In the genomic region with DNA sequence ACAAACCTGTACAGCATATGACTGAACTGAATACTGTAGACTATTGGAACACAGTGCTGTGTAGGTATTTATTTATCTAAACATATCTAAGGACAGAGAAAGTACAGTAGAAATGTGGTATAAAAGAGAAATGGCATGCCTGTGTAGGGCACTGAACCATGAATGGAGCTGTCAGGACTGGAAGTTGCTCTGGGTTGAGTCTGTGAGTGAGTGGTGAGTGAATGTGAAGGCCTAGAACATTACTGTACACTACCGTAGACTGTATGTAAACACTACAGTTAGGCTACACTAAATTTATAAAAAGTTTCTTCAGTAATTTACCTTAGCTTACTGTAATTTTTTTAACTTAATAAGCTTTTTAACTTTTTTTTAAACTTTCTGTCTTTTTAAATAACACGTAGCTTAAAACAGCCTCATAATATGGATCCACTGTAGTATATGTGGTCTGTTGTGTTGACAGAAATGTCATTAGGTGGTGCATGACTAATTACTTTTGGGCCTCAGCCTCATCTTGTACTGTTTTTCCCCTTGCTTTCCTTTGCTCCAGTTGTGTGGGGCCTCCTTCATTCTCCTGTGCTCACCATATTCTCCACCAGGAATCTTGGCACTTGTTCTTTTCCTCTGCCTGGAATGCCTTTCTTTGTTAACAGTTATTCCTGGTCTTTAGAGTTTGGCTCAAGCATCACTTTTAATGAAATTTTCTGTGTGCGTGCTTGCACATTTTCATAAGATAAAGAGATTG, we compare ENCODE assay signal across 22 cellular contexts. TPM values are rescaled to one million over a fixed set of nuclear protein-coding genes. Genes with fewer than 3 reads are reported as not detected.
A peak's percentile ranks its signal among the peaks of the same experiment; 100 is the strongest.
DNase-seq lines count a peak whose midpoint lies in the region; ATAC-seq, FAIRE-seq and TF ChIP-seq lines count a peak whose summit lies in the region.
"Had no signal": no experiment of that assay in that cellular context is flagged by ENCODE, and none has a peak within 500 bp of the region (broad histone marks: within the 10 kb centered on the region; RNA-seq: fewer than 3 reads in every experiment).

No MANE protein-coding gene starts in this region.

- intact Hi-C loops in right lobe of liver (cut with DNase I) = no loop called here

- ATAC-seq in right lobe of liver = no peak
- no peak for ATAC-seq in GM21786 (IDR thresholded peaks at IDR 0.05; ENCODE audit: unreplicated experiment)
- ATAC-seq: left colon, pancreas had no signal

- H3K36me3 ChIP-seq in small intestine (ENCODE audit: control insufficient read depth in 2 of 2, insufficient read depth in 2 of 2, low read length in 2 of 2) = no peaks in the 10 kb centered on the region
- H3K36me3 ChIP-seq in right lobe of liver = no peaks in the 10 kb centered on the region
- H3K36me3 ChIP-seq: esophagus muscularis mucosa, pancreas had no signal

- no peak overlapping the region for H3K56ac ChIP-seq in H9 (ENCODE audit: insufficient read length, low read depth, low read length)

- peaks cover 10% of the 10 kb centered on the region for H3K4me1 ChIP-seq in H9 (ENCODE audit: insufficient read depth, low read length)
- peaks cover 0 to 7% of the 10 kb centered on the region in 2 donors for H3K4me1 ChIP-seq in small intestine (ENCODE audit: control insufficient read depth in 2 of 2, insufficient read depth in 1 of 2, low read depth in 1 of 2, low read length in 1 of 2)
- H3K4me1 ChIP-seq in right lobe of liver = no peaks in the 10 kb centered on the region
- H3K4me1 ChIP-seq: Caco-2, pancreas had no signal

- H3K36me3 Mint-ChIP-seq in H9 (ENCODE audit: insufficient read depth in 1 of 3, low read depth in 3 of 3) = peaks cover 11 to 31% (median 23%) of the 10 kb centered on the region in 3 experiments; a peak in 6 of 7 replicates

- H3K9me3 ChIP-seq in H9 (ENCODE audit: control insufficient read depth, low read depth, low read length) (no peaks in the 10 kb centered on the region), small intestine (ENCODE audit: control insufficient read depth, low read depth) (no peaks in the 10 kb centered on the region), right lobe of liver (no peaks in the 10 kb centered on the region)
- H3K9me3 ChIP-seq: adrenal gland, Caco-2, esophagus muscularis mucosa, pancreas had no signal

- no peak overlapping the region for H2BK120ac ChIP-seq in H9 (ENCODE audit: low read depth, low read length, poor library complexity, severe bottlenecking)

- peak overlapping the region; percentile 16 to 67 (median 65); a peak in 4 of 7 replicates for H3K27ac Mint-ChIP-seq in H9
- H3K27ac Mint-ChIP-seq: activated CD4-positive, alpha-beta memory T cell treated with anti-CD3 and anti-CD28 coated beads for 36 hours had no signal

- H2AFZ ChIP-seq in H9 (ENCODE audit: low read length) = no peak overlapping the region

- H3K79me1 ChIP-seq in H9 (ENCODE audit: insufficient read depth, low read depth, low read length, poor library complexity, severe bottlenecking) = no peaks in the 10 kb centered on the region

- TF ChIP-seq POLR2A in right lobe of liver (IDR thresholded peaks at IDR 0.05) = no peak

- H3K27ac ChIP-seq in H9 (ENCODE audit: insufficient read length, low read depth, low read length) (no peak overlapping the region), small intestine (ENCODE audit: low read depth in 1 of 2, low read length in 1 of 2) (no peak overlapping the region), right lobe of liver (no peak overlapping the region)
- H3K27ac ChIP-seq: adrenal gland, pancreas, SK-N-MC had no signal

- H2BK15ac ChIP-seq in H9 (ENCODE audit: low read depth, low read length) = no peak overlapping the region

- peak; percentile 39 for DNase-seq in A172 (ENCODE audit: low spot score)
- DNase-seq in H9 = no peak
- DNase-seq in astrocyte of the spinal cord (ENCODE audit: low read depth, low spot score) = peak; percentile 69
- peak; percentile 61 for DNase-seq in glomerular visceral epithelial cell (ENCODE audit: extremely low spot score)
- DNase-seq in small intestine = no peak
- no peak for DNase-seq in ecto neural progenitor cell (ENCODE audit: low spot score)
- DNase-seq in right lobe of liver = no peak
- DNase-seq: activated CD4-positive, alpha-beta memory T cell treated with anti-CD3 and anti-CD28 coated beads for 36 hours; adrenal gland; Caco-2; cortex of kidney; hypothalamus; Kasumi-1; left colon; NCI-H187; NCI-H524; pancreas; stimulated activated naive CD4-positive, alpha-beta T cell had no signal

- H3K14ac ChIP-seq in H9 (ENCODE audit: insufficient read depth, low read length) = no peak overlapping the region

- H2BK12ac ChIP-seq in H9 (ENCODE audit: insufficient read length, low read depth, low read length) = no peak overlapping the region

- no peak for FAIRE-seq in small intestine (lab: Jason Lieb, UNC)
- FAIRE-seq: pancreas, urothelium cell line had no signal

- no peaks in the 10 kb centered on the region for H4K20me1 ChIP-seq in H9 (ENCODE audit: control insufficient read depth, insufficient read depth, insufficient read length)

- H2BK5ac ChIP-seq in H9 (ENCODE audit: insufficient read length, low read length) = no peak overlapping the region

- H3T11ph ChIP-seq in H9 (ENCODE audit: low read length) = no peak overlapping the region

- peaks cover 81% of the 10 kb centered on the region for H3K79me2 ChIP-seq in H9 (ENCODE audit: insufficient read depth, low read length)

- no CpG with 5 or more reads among the region's 3 CpGs for WGBS in H9 (ENCODE audit: extremely low coverage, insufficient read length, low lambda C conversion rate)
- 85 to 93% (median 87%) methylated on average over 3 of the region's 3 CpGs for WGBS in small intestine, 3 donors
- 84% methylated on average over 3 of the region's 3 CpGs for WGBS in right lobe of liver (ENCODE audit: insufficient coverage, low coverage, low lambda C conversion rate, missing lambda C conversion rate)

- no peak overlapping the region for H4K5ac ChIP-seq in H9 (ENCODE audit: insufficient read length, low read depth, low read length)

- no peak overlapping the region for H3K4me3 ChIP-seq in astrocyte of the spinal cord (ENCODE audit: low read depth, low read length)
- H3K4me3 ChIP-seq in small intestine (ENCODE audit: low read depth in 1 of 2, low read length in 2 of 2) = no peak overlapping the region
- H3K4me3 ChIP-seq in right lobe of liver = no peak overlapping the region
- H3K4me3 ChIP-seq: adrenal gland, esophagus muscularis mucosa, pancreas, SK-N-MC had no signal

- H3K18ac ChIP-seq in H9 (ENCODE audit: insufficient read length, low read depth, low read length) = no peak overlapping the region

- H2BK20ac ChIP-seq in H9 (ENCODE audit: low read depth, low read length, poor library complexity, severe bottlenecking) = no peak overlapping the region

- H3K27me3 ChIP-seq in H9 (ENCODE audit: insufficient read depth, low read length) (no peaks in the 10 kb centered on the region), small intestine (ENCODE audit: control insufficient read depth in 2 of 2, insufficient read depth in 2 of 2, low read length in 2 of 2) (no peaks in the 10 kb centered on the region), right lobe of liver (no peaks in the 10 kb centered on the region)
- H3K27me3 ChIP-seq: adrenal gland, esophagus muscularis mucosa, pancreas had no signal

- no peak overlapping the region for H3K4ac ChIP-seq in H9 (ENCODE audit: low read depth, low read length)

- no peak overlapping the region for H3K4me3 Mint-ChIP-seq in H9
- H3K4me3 Mint-ChIP-seq: activated CD4-positive, alpha-beta memory T cell treated with anti-CD3 and anti-CD28 coated beads for 36 hours had no signal

- H3K9ac ChIP-seq in H9 (ENCODE audit: extremely low read depth, insufficient read length, low read length) = no peak overlapping the region

- H3K4me1 Mint-ChIP-seq in H9 = peaks cover 34 to 35% of the 10 kb centered on the region in 2 experiments

- H3K9me3 Mint-ChIP-seq in H9 = no peaks in the 10 kb centered on the region
- H3K9me3 Mint-ChIP-seq: activated CD4-positive, alpha-beta memory T cell treated with anti-CD3 and anti-CD28 coated beads for 36 hours had no signal

- H3K23ac ChIP-seq in H9 (ENCODE audit: insufficient read length, low read depth, low read length) = no peak overlapping the region

- in situ Hi-C loops in astrocyte of the spinal cord (cut with HindIII; ENCODE audit: low sequenced_read_pairs) = no loop called here

- H4K91ac ChIP-seq in H9 (ENCODE audit: insufficient read length, low read depth, low read length) = no peak overlapping the region

- no peaks in the 10 kb centered on the region for H3K27me3 Mint-ChIP-seq in H9 (ENCODE audit: low read depth)
- H3K27me3 Mint-ChIP-seq: activated CD4-positive, alpha-beta memory T cell treated with anti-CD3 and anti-CD28 coated beads for 36 hours had no signal

- no peak for TF ChIP-seq CTCF in H9 (conservative IDR thresholded peaks at IDR 0.05)
- no peak for TF ChIP-seq CTCF in astrocyte of the spinal cord (IDR thresholded peaks at IDR 0.05; ENCODE audit: low read depth, low read length)
- TF ChIP-seq CTCF in right lobe of liver (IDR thresholded peaks at IDR 0.05) = no peak

- H3K23me2 ChIP-seq in H9 (ENCODE audit: insufficient read length, low read depth, low read length, poor library complexity, severe bottlenecking) = no peaks in the 10 kb centered on the region

- no peak overlapping the region for H4K8ac ChIP-seq in H9 (replicated peaks; ENCODE audit: insufficient read length, low read depth, low read length)

- H2AK5ac ChIP-seq in H9 (ENCODE audit: insufficient read length, low read length) = no peak overlapping the region

- no peak overlapping the region for H3K4me2 ChIP-seq in H9 (ENCODE audit: insufficient read depth, insufficient read length, low read length)

RNA-seq across cellular contexts. Expression of a gene that starts 8.8 kb away (rescaled TPM):
- total RNA-seq in A172 (2014; rRNA removed; shearing (Covaris generic)) = 160 and 246 TPM in 2 replicates
- total RNA-seq in H9 (2021) (136 and 139 TPM in 2 replicates), right lobe of liver (10 to 100 TPM; 15.7 to 21.2 (median 18.7) TPM)
- polyA plus RNA-seq in small intestine = 10 to 100 TPM; 22.1 to 24.9 (median 23.8) TPM

Comparison
In these comparisons a context has a peak if more than half of its experiments do, and no peak if none do; other contexts are left out.
1. DNase-seq: peak in A172 (single experiment), astrocyte of the spinal cord (single experiment) and glomerular visceral epithelial cell (single experiment); none in H9 (single experiment), small intestine (single experiment), ecto neural progenitor cell (single experiment) and right lobe of liver (0 of 3).